9 cellular contexts compared by ENCODE assay signal in the genomic region with DNA sequence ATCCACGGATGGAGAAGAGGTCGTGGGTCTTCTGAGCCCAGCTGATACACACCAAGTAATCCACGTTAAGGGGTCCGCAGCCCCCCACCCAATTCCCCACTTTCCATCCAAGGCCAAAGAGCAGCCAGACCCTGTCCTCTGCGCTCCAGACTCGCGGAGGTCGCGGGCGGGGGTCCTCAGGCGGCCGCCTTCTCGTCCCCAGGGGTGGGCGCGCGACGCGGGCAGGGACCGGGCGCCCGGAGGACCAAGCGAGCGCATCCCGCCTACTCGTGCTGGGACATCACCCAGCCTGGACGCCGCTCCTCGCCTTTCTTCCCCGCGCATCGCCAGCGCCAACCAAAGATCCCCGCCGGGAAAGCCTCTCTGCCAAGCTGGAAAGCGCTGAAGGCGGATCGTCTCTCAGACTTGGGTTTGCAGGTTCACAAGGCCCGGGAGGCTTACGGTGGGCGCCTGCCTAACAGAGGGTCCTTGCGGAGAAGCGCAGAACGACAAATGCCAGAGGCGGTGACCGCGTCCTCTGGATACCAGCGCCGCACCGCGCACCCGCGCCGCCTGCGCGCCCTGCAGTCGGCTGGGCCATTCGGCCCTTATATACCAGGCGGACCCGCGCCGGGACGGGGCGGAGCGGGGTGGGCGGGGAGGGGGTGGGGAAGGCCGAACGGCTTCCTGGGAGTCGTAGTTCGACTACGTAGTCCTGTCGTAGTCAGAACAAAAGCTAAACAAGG.
DNase-seq lines count a peak whose midpoint lies in the region; ATAC-seq, FAIRE-seq and TF ChIP-seq lines count a peak whose summit lies in the region.
"Had no signal": no experiment of that assay in that cellular context is flagged by ENCODE, and none has a peak within 500 bp of the region (broad histone marks: within the 10 kb centered on the region; RNA-seq: fewer than 3 reads in every experiment).

No MANE protein-coding gene starts in this region.

- peak; percentile 55 for DNase-seq in DMS79 treated with DMSO at 0.1 percent for 48 hours (lab: John Stamatoyannopoulos, UW)
- peak; percentile 88 for DNase-seq in H54 (ENCODE audit: insufficient read length, low spot score)
- peak; percentile 68 for DNase-seq in NCI-H1436 treated with DMSO at 0.1 percent for 48 hours (lab: John Stamatoyannopoulos, UW)
- peak; percentile 85 for DNase-seq in colonic mucosa
- DNase-seq in left colon = peak; percentile 72 to 81
- peak; percentile 27 to 40 for DNase-seq in stimulated activated CD4-positive, alpha-beta T cell treated with anti-CD3 and anti-CD28 coated beads, Interleukin-15, amount 100 ng/mL, for 48 hours (ENCODE audit: low read depth in 2 of 2)
- no peak for DNase-seq in activated gamma-delta T cell treated with Interleukin-2 at 50 U/mL for 16 hours

- peak overlapping the region; percentile 91 for H3K4me3 ChIP-seq in WI38 (ENCODE audit: low read depth, low read length)
- H3K4me3 ChIP-seq in colonic mucosa = peak overlapping the region; percentile 70

- intact Hi-C loops in colonic mucosa (cut with DNase I) (no loop called here), left colon (cut with DNase I, micrococcal nuclease) (no loop called here)

- ATAC-seq in left colon = peak; percentile 70

- H3K27ac ChIP-seq in colonic mucosa = peak overlapping the region; percentile 77
- H3K27ac ChIP-seq: neutrophil had no signal

- FAIRE-seq in H54 (lab: Jason Lieb, UNC) = no peak

- H3K9me3 ChIP-seq in colonic mucosa = no peaks in the 10 kb centered on the region
- H3K9me3 ChIP-seq: neutrophil had no signal

- H3K4me1 ChIP-seq in colonic mucosa = no peaks in the 10 kb centered on the region

- peaks cover 5% of the 10 kb centered on the region for H3K27me3 ChIP-seq in colonic mucosa

- TF ChIP-seq POLR2A in H54 (IDR thresholded peaks at IDR 0.05; ENCODE audit: low read depth, low read length) = peak; percentile 100

- H3K36me3 ChIP-seq in colonic mucosa = no peaks in the 10 kb centered on the region
- H3K36me3 ChIP-seq: neutrophil had no signal

- peak overlapping the region; percentile 80 to 81 for H3K9ac ChIP-seq in colonic mucosa (ENCODE audit: low read depth in 2 of 2, low read length in 2 of 2)

- TF ChIP-seq CTCF in WI38 (IDR thresholded peaks at IDR 0.05; ENCODE audit: low read depth, low read length) = no peak
- no peak for TF ChIP-seq CTCF in colonic mucosa (IDR thresholded peaks at IDR 0.05)
